In genomic region chrX:140163376-140164159, GRCh38 we compare ENCODE assay signal across 17 cellular contexts.
"Had no signal": no experiment of that assay in that cellular context is flagged by ENCODE, and none has a peak within 500 bp of the region (broad histone marks: within the 10 kb centered on the region; RNA-seq: fewer than 3 reads in every experiment).

No MANE protein-coding gene starts in this region.

- H3K36me3 ChIP-seq: heart right ventricle, suprapubic skin had no signal

- H3K9me3 Mint-ChIP-seq: activated naive CD4-positive, alpha-beta T cell treated with anti-CD3 and anti-CD28 coated beads, Interleukin-2, amount 10 ng/mL, durations not matched to agents 7 days and 5 days; activated T-helper 17 cell treated with anti-CD3 and anti-CD28 coated beads, Interleukin-2, amount 50 U/mL, for 72 hours; brain; dendritic cell treated with granulocyte-macrophage colony-stimulating factor and Interleukin-4, amounts not matched to agents 40 ng/mL and 50 ng/mL, for 4 days; nephron progenitor cell; type B pancreatic cell had no signal

- H3K4me1 Mint-ChIP-seq: activated naive CD4-positive, alpha-beta T cell treated with anti-CD3 and anti-CD28 coated beads, Interleukin-2, amount 10 ng/mL, durations not matched to agents 7 days and 5 days; activated T-helper 17 cell treated with anti-CD3 and anti-CD28 coated beads, Interleukin-2, amount 50 U/mL, for 72 hours had no signal

- H3K27ac ChIP-seq: heart right ventricle, suprapubic skin had no signal

- H3K36me3 Mint-ChIP-seq: activated naive CD4-positive, alpha-beta T cell treated with anti-CD3 and anti-CD28 coated beads, Interleukin-2, amount 10 ng/mL, durations not matched to agents 7 days and 5 days; brain; type B pancreatic cell had no signal

- H3K27me3 ChIP-seq: suprapubic skin had no signal

- ATAC-seq: activated T-helper 17 cell treated with anti-CD3 and anti-CD28 coated beads, Interleukin-2, amount 50 U/mL, for 72 hours; heart right ventricle; left ventricle myocardium superior; sciatic nerve had no signal

- H3K4me3 Mint-ChIP-seq: activated naive CD4-positive, alpha-beta T cell treated with anti-CD3 and anti-CD28 coated beads, Interleukin-2, amount 10 ng/mL, durations not matched to agents 7 days and 5 days; activated T-helper 17 cell treated with anti-CD3 and anti-CD28 coated beads, Interleukin-2, amount 50 U/mL, for 72 hours; brain; dendritic cell treated with granulocyte-macrophage colony-stimulating factor and Interleukin-4, amounts not matched to agents 40 ng/mL and 50 ng/mL, for 4 days; nephron progenitor cell; type B pancreatic cell had no signal

- H3K27ac Mint-ChIP-seq: activated naive CD4-positive, alpha-beta T cell treated with anti-CD3 and anti-CD28 coated beads, Interleukin-2, amount 10 ng/mL, durations not matched to agents 7 days and 5 days; activated T-helper 17 cell treated with anti-CD3 and anti-CD28 coated beads, Interleukin-2, amount 50 U/mL, for 72 hours; brain; dendritic cell treated with granulocyte-macrophage colony-stimulating factor and Interleukin-4, amounts not matched to agents 40 ng/mL and 50 ng/mL, for 4 days; nephron progenitor cell; type B pancreatic cell had no signal

- H3K4me3 ChIP-seq: heart right ventricle, suprapubic skin had no signal

- H3K4me1 ChIP-seq: heart right ventricle, suprapubic skin had no signal

- DNase-seq: activated CD4-positive, alpha-beta T cell treated with anti-CD3 and anti-CD28 coated beads, Interleukin-2, amount 50 U/mL, for 1 hour; activated CD4-positive, CD25-positive, alpha-beta regulatory T cell; activated naive CD4-positive, alpha-beta T cell treated with anti-CD3 and anti-CD28 coated beads, Interleukin-2, amount 10 ng/mL, durations not matched to agents 7 days and 5 days; activated T-cell treated with anti-CD3 and anti-CD28 coated beads for 4 hours; erythroblast; heart right ventricle; left ventricle myocardium superior; mesendoderm; nephron progenitor cell; stimulated activated naive CD4-positive, alpha-beta T cell treated with Interleukin-2 at 50 U/mL for 16 hours; T-helper 2 cell had no signal

- H3K27me3 Mint-ChIP-seq: activated naive CD4-positive, alpha-beta T cell treated with anti-CD3 and anti-CD28 coated beads, Interleukin-2, amount 10 ng/mL, durations not matched to agents 7 days and 5 days; activated T-helper 17 cell treated with anti-CD3 and anti-CD28 coated beads, Interleukin-2, amount 50 U/mL, for 72 hours; brain; dendritic cell treated with granulocyte-macrophage colony-stimulating factor and Interleukin-4, amounts not matched to agents 40 ng/mL and 50 ng/mL, for 4 days; type B pancreatic cell had no signal
